In genomic region chr19:58554494-58555368, GRCh38 we compare ENCODE assay signal across 8 cellular contexts. TPM values are rescaled to one million over a fixed set of nuclear protein-coding genes. Genes with fewer than 3 reads are reported as not detected.
A peak's percentile ranks its signal among the peaks of the same experiment; 100 is the strongest.
DNase-seq lines count a peak whose midpoint lies in the region; ATAC-seq and TF ChIP-seq lines count a peak whose summit lies in the region.

Gene CHMP2A (minus strand): TSS chr19:58555105. CDS start chr19:58554212, 893 bp downstream.

- H3K9ac ChIP-seq in OCI-LY3 (ENCODE audit: low read length): peak within 1 kb of the TSS; percentile 80

- peak in 3 of 4 donors; percentile 48 to 85 (median 66) for TF ChIP-seq POLR2A in upper lobe of left lung (IDR thresholded peaks at IDR 0.05)

- DNase-seq in activated naive CD4-positive, alpha-beta T cell treated with anti-CD3 and anti-CD28 coated beads, Interleukin-2, amount 50 U/mL, for 16 hours: peak; percentile 97
- peak; percentile 96 to 100 (median 99) for DNase-seq in head of caudate nucleus
- DNase-seq in pons (ENCODE audit: low spot score): peak; percentile 94
- peak; percentile 98 to 99 for DNase-seq in upper lobe of left lung
- DNase-seq in NCI-H82 treated with DMSO at 0.1 percent for 48 hours (lab: John Stamatoyannopoulos, UW; ENCODE audit: unreplicated experiment): no peak

- H4K20me1 ChIP-seq in OCI-LY3 (ENCODE audit: insufficient read depth, low read length): peaks cover 17% of the 10 kb centered on the region

- H3K4me1 ChIP-seq in OCI-LY3 (ENCODE audit: low read length) (peaks cover 25% of the 10 kb centered on the region), upper lobe of left lung (peaks cover 38 to 49% (median 39%) of the 10 kb centered on the region in 4 donors)

- no peaks in the 10 kb centered on the region for H3K27me3 ChIP-seq in OCI-LY3 (ENCODE audit: low read depth, low read length)
- H3K27me3 ChIP-seq in upper lobe of left lung: no peaks in the 10 kb centered on the region

- H3K4me3 ChIP-seq in OCI-LY3 (ENCODE audit: low read length) (peak within 1 kb of the TSS; percentile 84), upper lobe of left lung (peak within 1 kb of the TSS; percentile 63 to 91 (median 83))

- H3K4me2 ChIP-seq in OCI-LY3 (ENCODE audit: low read length): peak within 1 kb of the TSS; percentile 85

- peak within 1 kb of the TSS; percentile 81 for H3K27ac ChIP-seq in C4-2B
- peak within 1 kb of the TSS; percentile 82 for H3K27ac ChIP-seq in OCI-LY3 (ENCODE audit: low read length)
- H3K27ac ChIP-seq in upper lobe of left lung: peak within 1 kb of the TSS; percentile 92 to 100 (median 95)

- H3K36me3 ChIP-seq in OCI-LY3 (replicated peaks; ENCODE audit: low read depth, low read length) (peaks cover 45% of the 10 kb centered on the region), upper lobe of left lung (peaks cover 33 to 57% (median 49%) of the 10 kb centered on the region in 4 donors)

- no peaks in the 10 kb centered on the region for H3K9me3 ChIP-seq in OCI-LY3 (ENCODE audit: insufficient read depth, low read length)
- H3K9me3 ChIP-seq in upper lobe of left lung: no peaks in the 10 kb centered on the region

- peak in 1 of 4 donors; percentile 30 for TF ChIP-seq EP300 in upper lobe of left lung (IDR thresholded peaks at IDR 0.05)

- intact Hi-C loops in head of caudate nucleus (cut with DNase I): no loop called here

- peak; percentile 25 for ATAC-seq in GM21723 (IDR thresholded peaks at IDR 0.05; ENCODE audit: unreplicated experiment)
- ATAC-seq in upper lobe of left lung (ENCODE audit: low FRiP score in 2 of 2): peak; percentile 73 to 79

- WGBS in upper lobe of left lung, 2 donors: 0 to 1% methylated on average over 35 to 59 of the region's 69 CpGs

- TF ChIP-seq CTCF in C4-2B (conservative IDR thresholded peaks at IDR 0.05) (no peak), OCI-LY3 (IDR thresholded peaks at IDR 0.05; ENCODE audit: low read depth, low read length) (no peak), upper lobe of left lung (IDR thresholded peaks at IDR 0.05) (peak in 1 of 6 experiments; percentile 36)

- peaks cover 64% of the 10 kb centered on the region for H3K79me2 ChIP-seq in OCI-LY3 (ENCODE audit: low read length)

- 0 out of 2 replicates have a peak within 1 kb of the TSS, but pooled peaks have one; percentile 56 for H2AFZ ChIP-seq in OCI-LY3 (ENCODE audit: low read depth, low read length)

RNA-seq across cellular contexts. Expression of gene CHMP2A, which starts in this region (rescaled TPM):
- 100 to 1,000 TPM in 5 of 6 donors, 10 to 100 TPM in 1; 75.4 to 162 (median 123) TPM for total RNA-seq in upper lobe of left lung
